12 cellular contexts compared by ENCODE assay signal in the genomic region with DNA sequence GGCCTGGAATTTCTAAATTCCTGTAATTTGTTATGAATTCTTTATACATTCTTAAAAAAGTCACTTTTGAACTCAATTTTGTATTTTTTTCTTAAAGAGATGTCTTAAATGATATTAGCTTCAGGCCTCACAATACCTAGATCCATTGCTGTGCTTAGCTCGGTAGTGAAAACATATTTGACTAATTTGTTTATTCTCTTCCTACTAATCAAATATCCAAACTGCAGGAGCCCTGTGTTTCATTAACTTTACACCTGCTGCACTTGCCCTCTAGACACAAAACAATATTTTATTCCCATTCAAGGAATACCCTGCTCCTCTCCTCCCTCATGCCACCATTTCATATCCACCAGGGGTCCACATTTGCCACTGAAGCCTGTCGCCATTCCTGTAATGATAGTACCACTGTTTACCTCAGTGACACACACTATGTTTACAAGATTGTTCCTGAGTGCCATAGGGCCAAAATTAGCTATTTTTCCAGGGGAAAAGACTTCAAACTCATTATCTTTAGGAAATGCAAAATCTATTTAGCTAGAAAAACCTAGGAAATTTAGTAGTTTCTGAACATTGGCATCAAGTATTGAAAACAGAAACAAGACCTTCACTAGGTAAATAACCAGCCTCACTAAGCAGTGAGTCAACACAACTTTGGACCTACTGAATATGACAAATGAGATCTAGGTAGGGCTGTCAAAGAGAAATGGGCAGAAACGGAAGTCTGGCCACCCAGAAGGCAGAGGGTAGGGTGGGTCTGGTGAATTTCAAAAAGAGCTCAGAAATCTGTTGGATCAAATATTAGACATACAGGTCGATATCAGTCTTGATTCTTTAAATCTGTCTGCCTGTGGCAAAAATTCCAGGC.
"Had no signal": no experiment of that assay in that cellular context is flagged by ENCODE, and none has a peak within 500 bp of the region (broad histone marks: within the 10 kb centered on the region; RNA-seq: fewer than 3 reads in every experiment).

No MANE protein-coding gene starts in this region.

- H3K36me3 Mint-ChIP-seq: activated naive CD4-positive, alpha-beta T cell treated with anti-CD3 and anti-CD28 coated beads, Interleukin-2, amount 10 ng/mL, durations not matched to agents 7 days and 5 days had no signal

- H3K9me3 Mint-ChIP-seq: activated B cell treated with CpG ODN at 0.5 μM for 24 hours; activated naive CD4-positive, alpha-beta T cell treated with anti-CD3 and anti-CD28 coated beads, Interleukin-2, amount 10 ng/mL, durations not matched to agents 7 days and 5 days; activated T-helper 2 cell treated with anti-CD3 and anti-CD28 coated beads, Interferon-gamma antibody, Interleukin-2, Interleukin-4, amounts not matched to agents 10 μg/mL and 5 μg/mL and 100 μg/mL, durations not matched to agents 14 hours and 24 hours and 36 hours; stimulated activated naive CD8-positive, alpha-beta T cell treated with anti-CD3 and anti-CD28 coated beads, Interleukin-15, amount 100 ng/mL, for 72 hours had no signal

- H3K4me1 Mint-ChIP-seq: activated B cell treated with CpG ODN at 0.5 μM for 24 hours; activated naive CD4-positive, alpha-beta T cell treated with anti-CD3 and anti-CD28 coated beads, Interleukin-2, amount 10 ng/mL, durations not matched to agents 7 days and 5 days; stimulated activated naive CD8-positive, alpha-beta T cell treated with anti-CD3 and anti-CD28 coated beads, Interleukin-15, amount 100 ng/mL, for 72 hours had no signal

- H3K4me1 ChIP-seq: heart left ventricle, left ventricle myocardium inferior had no signal

- FAIRE-seq: frontal cortex had no signal

- ATAC-seq: stimulated activated naive CD8-positive, alpha-beta T cell treated with anti-CD3 and anti-CD28 coated beads, Interleukin-15, amount 100 ng/mL, for 72 hours had no signal

- H3K4me3 Mint-ChIP-seq: activated B cell treated with CpG ODN at 0.5 μM for 24 hours; activated naive CD4-positive, alpha-beta T cell treated with anti-CD3 and anti-CD28 coated beads, Interleukin-2, amount 10 ng/mL, durations not matched to agents 7 days and 5 days; stimulated activated naive CD8-positive, alpha-beta T cell treated with anti-CD3 and anti-CD28 coated beads, Interleukin-15, amount 100 ng/mL, for 72 hours had no signal

- H3K27ac Mint-ChIP-seq: activated B cell treated with CpG ODN at 0.5 μM for 24 hours; activated naive CD4-positive, alpha-beta T cell treated with anti-CD3 and anti-CD28 coated beads, Interleukin-2, amount 10 ng/mL, durations not matched to agents 7 days and 5 days; activated T-helper 2 cell treated with anti-CD3 and anti-CD28 coated beads, Interferon-gamma antibody, Interleukin-2, Interleukin-4, amounts not matched to agents 10 μg/mL and 5 μg/mL and 100 μg/mL, durations not matched to agents 14 hours and 24 hours and 36 hours; stimulated activated naive CD8-positive, alpha-beta T cell treated with anti-CD3 and anti-CD28 coated beads, Interleukin-15, amount 100 ng/mL, for 72 hours had no signal

- DNase-seq: activated B cell treated with CpG ODN at 0.5 μM for 24 hours; activated naive CD4-positive, alpha-beta T cell treated with anti-CD3 and anti-CD28 coated beads, Interleukin-2, amount 10 ng/mL, durations not matched to agents 7 days and 5 days; effector CD8-positive, alpha-beta T cell; heart left ventricle; islet precursor cell; mesendoderm; stimulated activated naive CD8-positive, alpha-beta T cell treated with anti-CD3 and anti-CD28 coated beads, Interleukin-15, amount 100 ng/mL, for 72 hours had no signal

- H3K9me3 ChIP-seq: heart left ventricle, left ventricle myocardium inferior, thoracic aorta had no signal

- H3K4me3 ChIP-seq: coronary artery, heart left ventricle, left ventricle myocardium inferior, thoracic aorta had no signal

- H3K36me3 ChIP-seq: heart left ventricle, left ventricle myocardium inferior, thoracic aorta had no signal

- H3K27ac ChIP-seq: coronary artery, heart left ventricle, left ventricle myocardium inferior, thoracic aorta had no signal
